ENCODE assay signal across 22 cellular contexts in the genomic region with DNA sequence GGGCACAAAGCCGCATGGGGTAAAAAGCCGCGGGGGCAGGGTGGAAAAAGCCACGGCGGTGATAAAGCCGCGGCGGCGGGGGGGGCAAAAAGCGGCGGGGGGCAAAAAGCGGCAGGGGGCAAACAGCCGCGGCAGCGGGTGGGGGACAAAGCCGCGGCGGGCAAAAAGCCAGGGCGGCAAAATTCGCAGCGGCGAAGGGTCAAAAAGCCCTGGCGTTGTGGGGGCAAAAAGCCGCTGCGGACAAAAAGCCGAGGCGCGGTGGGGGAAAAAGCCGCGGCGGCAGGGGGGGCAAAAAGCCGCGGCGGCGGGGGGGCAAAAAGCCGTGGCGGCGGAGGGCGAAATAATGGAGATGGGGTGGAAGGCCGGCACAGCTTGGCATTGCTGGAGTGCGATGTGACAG.
DNase-seq lines count a peak whose midpoint lies in the region; ATAC-seq and TF ChIP-seq lines count a peak whose summit lies in the region.
"Had no signal": no experiment of that assay in that cellular context is flagged by ENCODE, and none has a peak within 500 bp of the region (broad histone marks: within the 10 kb centered on the region; RNA-seq: fewer than 3 reads in every experiment).

No MANE protein-coding gene starts in this region.

- DNase-seq in activated T-cell treated with anti-CD3 and anti-CD28 coated beads, Interleukin-2, amount 50 U/mL, for 1 hour: peak; percentile 6
- DNase-seq in activated T-cell treated with anti-CD3 and anti-CD28 coated beads, Interleukin-2, amount 50 U/mL, for 4 hours: no peak
- DNase-seq in activated T-helper 1 cell treated with anti-CD3 and anti-CD28 coated beads, Interleukin-12 subunit alpha, Interleukin-12 subunit beta, Interleukin-2, Interleukin-4 antibody, amounts not matched to agents 30 ng/mL and 10 ng/mL and 1 ng/mL, durations not matched to agents 14 hours and 24 hours and 36 hours (ENCODE audit: low spot score): no peak
- DNase-seq in osteocyte (ENCODE audit: extremely low spot score, unreplicated experiment) (peak; percentile 76), type B pancreatic cell (ENCODE audit: extremely low spot score, unreplicated experiment) (peak; percentile 47), Kasumi-1 (lab: John Stamatoyannopoulos, UW) (no peak), NCI-H82 treated with DMSO at 0.1 percent for 48 hours (lab: John Stamatoyannopoulos, UW; ENCODE audit: unreplicated experiment) (no peak)
- DNase-seq: AML-193; CD4-positive, alpha-beta T cell; NCI-H1048; NCI-H1417 treated with DMSO at 0.1 percent for 48 hours; NCI-H187; NCI-H2081 treated with DMSO at 0.1 percent for 48 hours; NCI-H2171; NCI-H345; NCI-H524 treated with DMSO at 0.1 percent for 48 hours; NCI-H774; NK-92 treated with Interleukin-12 subunit alpha and Interleukin-12 subunit beta, amount 100 ng/mL, for 24 hours; PC-9; Right ventricle myocardium superior had no signal

- peaks cover 37% of the 10 kb centered on the region for H3K9me3 Mint-ChIP-seq in activated T-cell treated with anti-CD3 and anti-CD28 coated beads, Interleukin-2, amount 50 U/mL, for 4 hours
- H3K9me3 Mint-ChIP-seq in activated T-helper 1 cell treated with anti-CD3 and anti-CD28 coated beads, Interleukin-12 subunit alpha, Interleukin-12 subunit beta, Interleukin-2, Interleukin-4 antibody, amounts not matched to agents 30 ng/mL and 10 ng/mL and 1 ng/mL, durations not matched to agents 14 hours and 24 hours and 36 hours: peaks cover 36% of the 10 kb centered on the region
- H3K9me3 Mint-ChIP-seq in osteocyte (ENCODE audit: unreplicated experiment) (peaks cover 17% of the 10 kb centered on the region), type B pancreatic cell (peaks cover 4% of the 10 kb centered on the region)

- H3K36me3 Mint-ChIP-seq in activated T-cell treated with anti-CD3 and anti-CD28 coated beads, Interleukin-2, amount 50 U/mL, for 4 hours (ENCODE audit: insufficient read depth): peaks cover 12% of the 10 kb centered on the region
- peaks cover 2% of the 10 kb centered on the region for H3K36me3 Mint-ChIP-seq in activated T-helper 1 cell treated with anti-CD3 and anti-CD28 coated beads, Interleukin-12 subunit alpha, Interleukin-12 subunit beta, Interleukin-2, Interleukin-4 antibody, amounts not matched to agents 30 ng/mL and 10 ng/mL and 1 ng/mL, durations not matched to agents 14 hours and 24 hours and 36 hours (ENCODE audit: low read depth)
- H3K36me3 Mint-ChIP-seq in osteocyte (ENCODE audit: unreplicated experiment) (peaks cover 4% of the 10 kb centered on the region), type B pancreatic cell (no peaks in the 10 kb centered on the region)

- H3K27ac Mint-ChIP-seq in activated T-helper 1 cell treated with anti-CD3 and anti-CD28 coated beads, Interleukin-12 subunit alpha, Interleukin-12 subunit beta, Interleukin-2, Interleukin-4 antibody, amounts not matched to agents 30 ng/mL and 10 ng/mL and 1 ng/mL, durations not matched to agents 14 hours and 24 hours and 36 hours: peak overlapping the region; percentile 16
- H3K27ac Mint-ChIP-seq in osteocyte (ENCODE audit: unreplicated experiment) (no peak overlapping the region), type B pancreatic cell (no peak overlapping the region)
- H3K27ac Mint-ChIP-seq: CD4-positive, alpha-beta T cell; IgD-negative memory B cell had no signal

- intact Hi-C loops in activated T-helper 1 cell treated with anti-CD3 and anti-CD28 coated beads, Interleukin-12 subunit alpha, Interleukin-12 subunit beta, Interleukin-2, Interleukin-4 antibody, amounts not matched to agents 30 ng/mL and 10 ng/mL and 1 ng/mL, durations not matched to agents 14 hours and 24 hours and 36 hours (cut with micrococcal nuclease): no loop called here

- no peak overlapping the region for H3K4me3 Mint-ChIP-seq in activated T-cell treated with anti-CD3 and anti-CD28 coated beads, Interleukin-2, amount 50 U/mL, for 4 hours
- H3K4me3 Mint-ChIP-seq in activated T-helper 1 cell treated with anti-CD3 and anti-CD28 coated beads, Interleukin-12 subunit alpha, Interleukin-12 subunit beta, Interleukin-2, Interleukin-4 antibody, amounts not matched to agents 30 ng/mL and 10 ng/mL and 1 ng/mL, durations not matched to agents 14 hours and 24 hours and 36 hours: no peak overlapping the region
- no peak overlapping the region for H3K4me3 Mint-ChIP-seq in osteocyte (ENCODE audit: unreplicated experiment)
- H3K4me3 Mint-ChIP-seq in type B pancreatic cell: no peak overlapping the region
- H3K4me3 Mint-ChIP-seq: CD4-positive, alpha-beta T cell; IgD-negative memory B cell had no signal

- no peaks in the 10 kb centered on the region for H3K4me1 Mint-ChIP-seq in activated T-cell treated with anti-CD3 and anti-CD28 coated beads, Interleukin-2, amount 50 U/mL, for 4 hours (ENCODE audit: low read depth)
- H3K4me1 Mint-ChIP-seq in activated T-helper 1 cell treated with anti-CD3 and anti-CD28 coated beads, Interleukin-12 subunit alpha, Interleukin-12 subunit beta, Interleukin-2, Interleukin-4 antibody, amounts not matched to agents 30 ng/mL and 10 ng/mL and 1 ng/mL, durations not matched to agents 14 hours and 24 hours and 36 hours (ENCODE audit: low read depth): no peaks in the 10 kb centered on the region
- no peaks in the 10 kb centered on the region for H3K4me1 Mint-ChIP-seq in osteocyte (ENCODE audit: unreplicated experiment)
- H3K4me1 Mint-ChIP-seq in type B pancreatic cell (ENCODE audit: unreplicated experiment): no peaks in the 10 kb centered on the region

- TF ChIP-seq CTCF in osteocyte (IDR thresholded peaks at IDR 0.05) (no peak), type B pancreatic cell (conservative IDR thresholded peaks at IDR 0.05) (no peak)

- no peak for ATAC-seq in activated T-cell treated with anti-CD3 and anti-CD28 coated beads, Interleukin-2, amount 50 U/mL, for 4 hours
- ATAC-seq: A549 had no signal

- no peaks in the 10 kb centered on the region for H3K27me3 Mint-ChIP-seq in activated T-cell treated with anti-CD3 and anti-CD28 coated beads, Interleukin-2, amount 50 U/mL, for 4 hours (ENCODE audit: low read depth)
- no peaks in the 10 kb centered on the region for H3K27me3 Mint-ChIP-seq in activated T-helper 1 cell treated with anti-CD3 and anti-CD28 coated beads, Interleukin-12 subunit alpha, Interleukin-12 subunit beta, Interleukin-2, Interleukin-4 antibody, amounts not matched to agents 30 ng/mL and 10 ng/mL and 1 ng/mL, durations not matched to agents 14 hours and 24 hours and 36 hours (ENCODE audit: insufficient read depth)
- no peaks in the 10 kb centered on the region for H3K27me3 Mint-ChIP-seq in osteocyte (ENCODE audit: unreplicated experiment)
- H3K27me3 Mint-ChIP-seq in type B pancreatic cell: no peaks in the 10 kb centered on the region
- H3K27me3 Mint-ChIP-seq: CD4-positive, alpha-beta T cell; IgD-negative memory B cell had no signal

Comparison
In these comparisons a context has a peak if more than half of its experiments do, and no peak if none do; other contexts are left out.
1. DNase-seq: peak in activated T-cell treated with anti-CD3 and anti-CD28 coated beads, Interleukin-2, amount 50 U/mL, for 1 hour (single experiment), osteocyte (single experiment) and type B pancreatic cell (single experiment); none in activated T-cell treated with anti-CD3 and anti-CD28 coated beads, Interleukin-2, amount 50 U/mL, for 4 hours (single experiment), activated T-helper 1 cell treated with anti-CD3 and anti-CD28 coated beads, Interleukin-12 subunit alpha, Interleukin-12 subunit beta, Interleukin-2, Interleukin-4 antibody, amounts not matched to agents 30 ng/mL and 10 ng/mL and 1 ng/mL, durations not matched to agents 14 hours and 24 hours and 36 hours (single experiment), Kasumi-1 (0 of 2) and NCI-H82 treated with DMSO at 0.1 percent for 48 hours (single experiment).